In genomic region chr16:30571444-30572322, GRCh38 we compare ENCODE assay signal across 1 cellular context.
TF ChIP-seq lines count a peak whose summit lies in the region.

Gene ZNF688, minus strand, starts transcription at chr16:30571714. Its CDS starts 85 bp downstream, at chr16:30571629.

TF ChIP-seq in HepG2, 621 proteins besides CTCF, POLR2A, EP300 and RAD21 (continued from another document):
- TF ChIP-seq ZBTB43 (CRISPR knock-in tag; conservative IDR thresholded peaks at IDR 0.05) (0 out of 2 replicates have a peak, but pooled peaks have one; percentile 21), GTF3A (CRISPR knock-in tag; conservative IDR thresholded peaks at IDR 0.05) (no peak; the same call in 1 of the 2 replicates), HNRNPLL (IDR thresholded peaks at IDR 0.05; ENCODE audit: low read depth, low read length, poor library complexity, severe bottlenecking) (peak; percentile 61), NONO (IDR thresholded peaks at IDR 0.05) (no peak), NONO (CRISPR knock-in tag; conservative IDR thresholded peaks at IDR 0.05) (peak; percentile 15), ZSCAN22 (CRISPR knock-in tag; IDR thresholded peaks at IDR 0.05) (no peak), NFAT5 (CRISPR knock-in tag; IDR thresholded peaks at IDR 0.05) (no peak; the same call in 1 of the 2 replicates), LRRFIP1 (CRISPR knock-in tag; conservative IDR thresholded peaks at IDR 0.05) (no peak), RFX3 (CRISPR knock-in tag; IDR thresholded peaks at IDR 0.05) (peak; percentile 48; the same call in 1 of the 2 replicates), ZNF576 (CRISPR knock-in tag; IDR thresholded peaks at IDR 0.05) (no peak), ZNF263 (CRISPR knock-in tag; IDR thresholded peaks at IDR 0.05) (0 out of 2 replicates have a peak, but pooled peaks have one; percentile 41), ZNF484 (CRISPR knock-in tag; IDR thresholded peaks at IDR 0.05; ENCODE audit: borderline replicate concordance, low read depth) (no peak), ZNF549 (CRISPR knock-in tag; IDR thresholded peaks at IDR 0.05) (0 out of 2 replicates have a peak, but pooled peaks have one; percentile 19), FLYWCH1 (CRISPR knock-in tag; IDR thresholded peaks at IDR 0.05) (peak; percentile 64; the same call in 1 of the 2 replicates), SMAD3 (CRISPR knock-in tag; IDR thresholded peaks at IDR 0.05) (no peak), PRDM4 (CRISPR knock-in tag; IDR thresholded peaks at IDR 0.05; ENCODE audit: borderline replicate concordance) (no peak), JARID2 (CRISPR knock-in tag; IDR thresholded peaks at IDR 0.05; ENCODE audit: insufficient replicate concordance) (no peak), PAX8 (CRISPR knock-in tag; IDR thresholded peaks at IDR 0.05; ENCODE audit: borderline replicate concordance) (peak; percentile 20; the same call in 1 of the 2 replicates), ZNF17 (CRISPR knock-in tag; IDR thresholded peaks at IDR 0.05) (no peak), CREBL2 (CRISPR knock-in tag; IDR thresholded peaks at IDR 0.05; ENCODE audit: borderline replicate concordance) (no peak), ZNF512B (CRISPR knock-in tag; IDR thresholded peaks at IDR 0.05; ENCODE audit: borderline replicate concordance) (no peak), AHR (CRISPR knock-in tag; IDR thresholded peaks at IDR 0.05) (peak; percentile 5; the same call in 1 of the 2 replicates), KMT2B (CRISPR knock-in tag; IDR thresholded peaks at IDR 0.05) (peak; percentile 63), ZNF180 (CRISPR knock-in tag; IDR thresholded peaks at IDR 0.05; ENCODE audit: borderline replicate concordance, low read depth) (no peak), TRIM22 (IDR thresholded peaks at IDR 0.05) (no peak), ZNF598 (CRISPR knock-in tag; IDR thresholded peaks at IDR 0.05; ENCODE audit: borderline replicate concordance) (no peak), ARHGAP35 (CRISPR knock-in tag; IDR thresholded peaks at IDR 0.05; ENCODE audit: borderline replicate concordance) (0 out of 2 replicates have a peak, but pooled peaks have one; percentile 64), TARDBP (CRISPR knock-in tag; IDR thresholded peaks at IDR 0.05) (peak; percentile 85; the same call in 1 of the 2 replicates), CCAR2 (optimal IDR thresholded peaks at IDR 0.05; ENCODE audit: low read depth, low read length) (no peak), HOXA3 (CRISPR knock-in tag; IDR thresholded peaks at IDR 0.05) (peak; percentile 93), ZFP37 (CRISPR knock-in tag; IDR thresholded peaks at IDR 0.05; ENCODE audit: borderline replicate concordance) (no peak; the same call in 1 of the 2 replicates), JUND (CRISPR knock-in tag; IDR thresholded peaks at IDR 0.05) (peak; percentile 40; the same call in 1 of the 2 replicates), SRSF4 (IDR thresholded peaks at IDR 0.05; ENCODE audit: low read depth, low read length, poor library complexity, severe bottlenecking) (no peak), TEAD2 (CRISPR knock-in tag; IDR thresholded peaks at IDR 0.05) (no peak)
